20 cellular contexts compared by ENCODE assay signal in genomic region chr4:40053161-40053560, GRCh38.
"Had no signal": no experiment of that assay in that cellular context is flagged by ENCODE, and none has a peak within 500 bp of the region (broad histone marks: within the 10 kb centered on the region; RNA-seq: fewer than 3 reads in every experiment).

No MANE protein-coding gene starts in this region.

- H3K4me2 ChIP-seq: hepatocyte had no signal

- H3K27ac ChIP-seq: coronary artery, hepatocyte, left ventricle myocardium inferior, lower lobe of right lung, suprapubic skin had no signal

- H3K27ac Mint-ChIP-seq: memory B cell; mesothelial cell of epicardium; stimulated activated effector memory CD8-positive, alpha-beta T cell treated with anti-CD3 and anti-CD28 coated beads, Interleukin-12 subunit alpha, Interleukin-12 subunit beta, amount 100 ng/mL, for 72 hours; type B pancreatic cell had no signal

- H2AFZ ChIP-seq: hepatocyte had no signal

- H3K36me3 Mint-ChIP-seq: memory B cell, mesothelial cell of epicardium had no signal

- H3K4me3 ChIP-seq: coronary artery, hepatocyte, left ventricle myocardium inferior, lower lobe of right lung, suprapubic skin, thyroid gland had no signal

- H3K9me3 ChIP-seq: left ventricle myocardium inferior, lower lobe of right lung, suprapubic skin, thyroid gland had no signal

- H3K9me3 Mint-ChIP-seq: memory B cell; mesothelial cell of epicardium; stimulated activated effector memory CD8-positive, alpha-beta T cell treated with anti-CD3 and anti-CD28 coated beads, Interleukin-12 subunit alpha, Interleukin-12 subunit beta, amount 100 ng/mL, for 72 hours; type B pancreatic cell had no signal

- FAIRE-seq: kidney, small intestine, urothelium cell line had no signal

- H3K4me3 Mint-ChIP-seq: memory B cell; mesothelial cell of epicardium; stimulated activated effector memory CD8-positive, alpha-beta T cell treated with anti-CD3 and anti-CD28 coated beads, Interleukin-12 subunit alpha, Interleukin-12 subunit beta, amount 100 ng/mL, for 72 hours; type B pancreatic cell had no signal

- H3K36me3 ChIP-seq: left ventricle myocardium inferior, lower lobe of right lung, suprapubic skin, thyroid gland had no signal

- H3K27me3 Mint-ChIP-seq: memory B cell, type B pancreatic cell had no signal

- H3K27me3 ChIP-seq: hepatocyte, suprapubic skin, thyroid gland had no signal

- DNase-seq: effector CD4-positive, alpha-beta T cell; foreskin melanocyte; kidney; left cardiac atrium; left ventricle myocardium inferior; lower lobe of right lung; right cardiac atrium; small intestine; stimulated activated CD4-positive, alpha-beta T cell treated with anti-CD3 and anti-CD28 coated beads, Interleukin-4, amount 100 ng/mL, for 1 hour; stimulated activated CD8-positive, alpha-beta memory T cell treated with anti-CD3 and anti-CD28 coated beads, Interleukin-4, amount 100 ng/mL, for 48 hours; stimulated activated naive CD8-positive, alpha-beta T cell treated with anti-CD3 and anti-CD28 coated beads, Interleukin-15, Interleukin-2, amounts not matched to agents 100 U/mL and 50 U/mL, for 24 hours; thyroid gland had no signal

- ATAC-seq: left cardiac atrium; lower lobe of right lung; right cardiac atrium; stimulated activated effector memory CD8-positive, alpha-beta T cell treated with anti-CD3 and anti-CD28 coated beads, Interleukin-12 subunit alpha, Interleukin-12 subunit beta, amount 100 ng/mL, for 72 hours; stimulated activated naive CD8-positive, alpha-beta T cell treated with anti-CD3 and anti-CD28 coated beads, Interleukin-15, Interleukin-2, amounts not matched to agents 100 U/mL and 50 U/mL, for 24 hours had no signal
